23 cellular contexts compared by ENCODE assay signal in genomic region chr15:93619597-93619996, GRCh38.
"Had no signal": no experiment of that assay in that cellular context is flagged by ENCODE, and none has a peak within 500 bp of the region (broad histone marks: within the 10 kb centered on the region; RNA-seq: fewer than 3 reads in every experiment).

No MANE protein-coding gene starts in this region.

- H3K9me3 ChIP-seq: left ventricle myocardium inferior, ovary, right atrium auricular region, right lobe of liver, suprapubic skin, thoracic aorta, tibial artery, upper lobe of right lung had no signal

- ATAC-seq: natural killer cell; right lobe of liver; stimulated activated effector memory CD8-positive, alpha-beta T cell treated with anti-CD3 and anti-CD28 coated beads, Interleukin-12 subunit alpha, Interleukin-12 subunit beta, amount 100 ng/mL, for 72 hours; upper lobe of right lung had no signal

- H3K4me3 ChIP-seq: left ventricle myocardium inferior, lung, ovary, right atrium auricular region, right lobe of liver, skin epidermis, suprapubic skin, thoracic aorta, tibial artery, upper lobe of right lung had no signal

- H3K4me3 Mint-ChIP-seq: mesothelial cell of epicardium; naive B cell; natural killer cell; nephron progenitor cell; stimulated activated effector memory CD8-positive, alpha-beta T cell treated with anti-CD3 and anti-CD28 coated beads, Interleukin-12 subunit alpha, Interleukin-12 subunit beta, amount 100 ng/mL, for 72 hours; stimulated activated naive CD8-positive, alpha-beta T cell treated with anti-CD3 and anti-CD28 coated beads, Interleukin-15, Interleukin-2, amounts not matched to agents 100 ng/mL and 50 ng/mL, for 24 hours had no signal

- H3K4me1 Mint-ChIP-seq: mesothelial cell of epicardium; naive B cell; natural killer cell; nephron progenitor cell; stimulated activated effector memory CD8-positive, alpha-beta T cell treated with anti-CD3 and anti-CD28 coated beads, Interleukin-12 subunit alpha, Interleukin-12 subunit beta, amount 100 ng/mL, for 72 hours had no signal

- H3K36me3 ChIP-seq: left ventricle myocardium inferior, ovary, right atrium auricular region, right lobe of liver, suprapubic skin, thoracic aorta, tibial artery, upper lobe of right lung had no signal

- DNase-seq: islet precursor cell; left ventricle myocardium inferior; mesendoderm; naive B cell; natural killer cell; nephron progenitor cell; ovary; right lobe of liver; stimulated activated CD4-positive, alpha-beta T cell treated with anti-CD3 and anti-CD28 coated beads, Interleukin-4, amount 100 ng/mL, for 24 hours; stimulated activated naive CD4-positive, alpha-beta T cell; tibial artery; trophoblast cell; upper lobe of right lung had no signal

- H3K9me3 Mint-ChIP-seq: mesothelial cell of epicardium; natural killer cell; nephron progenitor cell; stimulated activated effector memory CD8-positive, alpha-beta T cell treated with anti-CD3 and anti-CD28 coated beads, Interleukin-12 subunit alpha, Interleukin-12 subunit beta, amount 100 ng/mL, for 72 hours; stimulated activated naive CD8-positive, alpha-beta T cell treated with anti-CD3 and anti-CD28 coated beads, Interleukin-15, Interleukin-2, amounts not matched to agents 100 ng/mL and 50 ng/mL, for 24 hours had no signal

- H3K27ac ChIP-seq: left ventricle myocardium inferior, ovary, right atrium auricular region, right lobe of liver, skin epidermis, suprapubic skin, thoracic aorta, tibial artery, upper lobe of right lung had no signal

- H3K27me3 ChIP-seq: ovary, right atrium auricular region, right lobe of liver, suprapubic skin had no signal

- H3K27ac Mint-ChIP-seq: mesothelial cell of epicardium; naive B cell; natural killer cell; nephron progenitor cell; progenitor cell of endocrine pancreas; stimulated activated effector memory CD8-positive, alpha-beta T cell treated with anti-CD3 and anti-CD28 coated beads, Interleukin-12 subunit alpha, Interleukin-12 subunit beta, amount 100 ng/mL, for 72 hours; stimulated activated naive CD8-positive, alpha-beta T cell treated with anti-CD3 and anti-CD28 coated beads, Interleukin-15, Interleukin-2, amounts not matched to agents 100 ng/mL and 50 ng/mL, for 24 hours had no signal

- FAIRE-seq: urothelium cell line had no signal

- H3K36me3 Mint-ChIP-seq: mesothelial cell of epicardium; naive B cell; natural killer cell; stimulated activated effector memory CD8-positive, alpha-beta T cell treated with anti-CD3 and anti-CD28 coated beads, Interleukin-12 subunit alpha, Interleukin-12 subunit beta, amount 100 ng/mL, for 72 hours had no signal

- H3K4me1 ChIP-seq: right atrium auricular region, right lobe of liver, suprapubic skin, tibial artery, upper lobe of right lung had no signal
